In genomic region chr11:2208691-2209369, GRCh38 we compare ENCODE assay signal across 11 cellular contexts. TPM values are rescaled to one million over a fixed set of nuclear protein-coding genes. Genes with fewer than 3 reads are reported as not detected.
DNase-seq lines count a peak whose midpoint lies in the region; ATAC-seq and TF ChIP-seq lines count a peak whose summit lies in the region.
"Had no signal": no experiment of that assay in that cellular context is flagged by ENCODE, and none has a peak within 500 bp of the region (broad histone marks: within the 10 kb centered on the region; RNA-seq: fewer than 3 reads in every experiment).

No MANE protein-coding gene starts in this region.

- DNase-seq in H7 (peak; percentile 72), PC-9 (no peak), glomerular visceral epithelial cell (ENCODE audit: extremely low spot score) (peak; percentile 9), trophoblast cell (peak; percentile 42 to 52), HEK293T (ENCODE audit: extremely low spot score) (no peak)
- DNase-seq in activated CD4-positive, alpha-beta T cell treated with anti-CD3 and anti-CD28 coated beads, Interleukin-2, amount 50 U/mL, for 4 hours: no peak
- DNase-seq in stimulated activated CD4-positive, alpha-beta T cell treated with anti-CD3 and anti-CD28 coated beads, Interleukin-2, amount 100 ng/mL, for 48 hours: no peak
- DNase-seq: stimulated activated naive B cell treated with anti-CD40 and anti-IgM and Interleukin-4, amounts not matched to agents 10 μg/mL and 1 μg/mL and 100 μg/mL, for 72 hours had no signal

- H3K4me2 ChIP-seq in PC-9: no peak overlapping the region
- H3K4me2 ChIP-seq in trophoblast cell (ENCODE audit: low read length): no peak overlapping the region

- H3K14ac ChIP-seq in trophoblast cell (ENCODE audit: low read length): no peak overlapping the region

- POLR2A ChIA-PET in PC-9 (lab: Charles Lee; ENCODE audit: unreplicated experiment): no interaction called here
- POLR2A ChIA-PET in HEK293T (lab: Yijun Ruan, JAX): no interaction called here

- no peak for ATAC-seq in HG03378 (IDR thresholded peaks at IDR 0.05; ENCODE audit: unreplicated experiment)
- ATAC-seq: stimulated activated naive B cell treated with anti-CD40 and anti-IgM and Interleukin-4, amounts not matched to agents 10 μg/mL and 1 μg/mL and 100 μg/mL, for 72 hours had no signal

- H4K91ac ChIP-seq in trophoblast cell (ENCODE audit: low read depth, low read length): peak overlapping the region; percentile 59

- H3K4me1 ChIP-seq in PC-9 (replicated peaks; ENCODE audit: insufficient read depth) (no peaks in the 10 kb centered on the region), trophoblast cell (ENCODE audit: control insufficient read depth in 1 of 2, insufficient read depth in 2 of 2, low read length in 2 of 2) (peaks cover 19 to 21% of the 10 kb centered on the region in 2 experiments)

- H3K9me3 ChIP-seq in PC-9 (ENCODE audit: insufficient read depth, low read depth) (no peaks in the 10 kb centered on the region), trophoblast cell (ENCODE audit: insufficient read depth, low read depth, low read length) (peaks cover 6% of the 10 kb centered on the region)

- no TSS peak for BruUV-seq in PC-9 (replicated peaks; lab: Mats Ljungman, UMichigan)

- H4K8ac ChIP-seq in trophoblast cell (ENCODE audit: low read depth, low read length): no peak overlapping the region

- no peak overlapping the region for H3K4ac ChIP-seq in trophoblast cell (ENCODE audit: low read depth, low read length)

- no peaks in the 10 kb centered on the region for H3F3A ChIP-seq in PC-9 (ENCODE audit: insufficient read depth, low read depth)

- peak overlapping the region; percentile 35 for H2BK12ac ChIP-seq in trophoblast cell (ENCODE audit: low read length)

- CTCF ChIA-PET in PC-9 (lab: Charles Lee): no interaction called here
- CTCF ChIA-PET in HEK293T (lab: Yijun Ruan, JAX): no interaction called here

- H2AFZ ChIP-seq in PC-9: no peak overlapping the region
- H2AFZ ChIP-seq in trophoblast cell (ENCODE audit: insufficient read depth, low read length, poor library complexity): no peak overlapping the region

- H3K36me3 ChIP-seq in H7 (replicated peaks; ENCODE audit: control insufficient read depth, insufficient read depth, low read length): no peaks in the 10 kb centered on the region
- H3K36me3 ChIP-seq in PC-9 (ENCODE audit: low read depth): no peaks in the 10 kb centered on the region
- H3K36me3 ChIP-seq in trophoblast cell (ENCODE audit: control insufficient read depth in 1 of 2, insufficient read depth in 2 of 2, low read length in 2 of 2): no peaks in the 10 kb centered on the region

- no peak overlapping the region for H4K12ac ChIP-seq in trophoblast cell (ENCODE audit: low read depth, low read length)

- H3K27ac ChIP-seq in PC-9 (no peak overlapping the region), trophoblast cell (ENCODE audit: low read depth, low read length) (no peak overlapping the region)

- TF ChIP-seq CTCF in PC-9 (conservative IDR thresholded peaks at IDR 0.05): 0 out of 2 replicates have a peak, but pooled peaks have one; percentile 26

- no peak overlapping the region for H2BK120ac ChIP-seq in trophoblast cell (ENCODE audit: insufficient read depth, low read length, poor library complexity)

- no peaks in the 10 kb centered on the region for H3K9me2 ChIP-seq in PC-9 (ENCODE audit: insufficient read depth)

- H3K18ac ChIP-seq in trophoblast cell (ENCODE audit: low read length): peak overlapping the region; percentile 33

- no peak overlapping the region for H3K9ac ChIP-seq in trophoblast cell (ENCODE audit: low read length)

- no peaks in the 10 kb centered on the region for H4K20me1 ChIP-seq in PC-9 (ENCODE audit: insufficient read depth)

- no CpG with 5 or more reads among the region's 24 CpGs for WGBS in trophoblast cell (ENCODE audit: extremely low coverage, insufficient coverage, insufficient read length)

- H3K4me3 ChIP-seq in H7 (ENCODE audit: insufficient read depth, low read depth, low read length) (no peak overlapping the region), PC-9 (no peak overlapping the region), trophoblast cell (ENCODE audit: low read depth, low read length) (no peak overlapping the region)

- H3K79me2 ChIP-seq in PC-9 (ENCODE audit: low read depth): no peaks in the 10 kb centered on the region
- H3K79me2 ChIP-seq in trophoblast cell (ENCODE audit: control insufficient read depth, insufficient read depth, low read length, poor library complexity): no peaks in the 10 kb centered on the region

- intact Hi-C loops in PC-9 (cut with micrococcal nuclease; ENCODE audit: unreplicated experiment): no loop called here

- H3K27me3 ChIP-seq in H7 (ENCODE audit: control insufficient read depth, insufficient read depth, low read length) (0 out of 2 replicates have a peak, but pooled peaks cover 3% of the 10 kb centered on the region), PC-9 (ENCODE audit: insufficient read depth, low read depth) (no peaks in the 10 kb centered on the region), trophoblast cell (ENCODE audit: insufficient read depth, low read length) (no peaks in the 10 kb centered on the region)

- H3K23ac ChIP-seq in trophoblast cell (ENCODE audit: low read length): no peak overlapping the region

- peaks cover 3% of the 10 kb centered on the region for H3K79me1 ChIP-seq in trophoblast cell (ENCODE audit: low read length)

- peak overlapping the region; percentile 14 for H2AK5ac ChIP-seq in trophoblast cell (ENCODE audit: low read length)

- H2BK5ac ChIP-seq in trophoblast cell (ENCODE audit: low read depth, low read length, poor library complexity): no peak overlapping the region

TF ChIP-seq in HEK293T, 16 proteins besides CTCF, POLR2A, EP300 and RAD21:
- TF ChIP-seq L3MBTL2 (conservative IDR thresholded peaks at IDR 0.05) (no peak), FOXM1 (IDR thresholded peaks at IDR 0.05; ENCODE audit: borderline replicate concordance) (no peak), SP1 (IDR thresholded peaks at IDR 0.05) (no peak), FOXA1 (IDR thresholded peaks at IDR 0.05) (no peak), ZNF384 (IDR thresholded peaks at IDR 0.05) (no peak), ARNT (IDR thresholded peaks at IDR 0.05) (no peak), ELF4 (IDR thresholded peaks at IDR 0.05) (no peak), CTBP1 (IDR thresholded peaks at IDR 0.05; ENCODE audit: borderline replicate concordance) (no peak), FOXK2 (IDR thresholded peaks at IDR 0.05) (no peak)

RNA-seq across cellular contexts. Expression of gene TH, which starts 37.2 kb away (rescaled TPM):
- not detected in 2 replicates for total RNA-seq in H7 (2014; rRNA removed; shearing (Covaris generic))
- total RNA-seq in PC-9 (2021): 2.2 and 2.5 TPM in 2 replicates
- polyA plus RNA-seq in trophoblast cell (2013): 0.03 TPM in 2 replicates
- total RNA-seq: astrocyte, NCI-H460 had no signal

RNA-seq across cellular contexts. Expression of gene INS, which starts 47.8 kb away (rescaled TPM):
- not detected in 2 replicates for total RNA-seq in H7 (2014; rRNA removed; shearing (Covaris generic))
- not detected in 2 replicates for total RNA-seq in PC-9 (2021)
- not detected in 2 replicates for polyA plus RNA-seq in trophoblast cell (2013)
- total RNA-seq: astrocyte, NCI-H460 had no signal

Comparison
In these comparisons a context has a peak if more than half of its experiments do, and no peak if none do; other contexts are left out.
1. DNase-seq: peak in H7 (single experiment), glomerular visceral epithelial cell (single experiment) and trophoblast cell (2 of 2); none in PC-9 (0 of 2), HEK293T (single experiment), activated CD4-positive, alpha-beta T cell treated with anti-CD3 and anti-CD28 coated beads, Interleukin-2, amount 50 U/mL, for 4 hours (0 of 2) and stimulated activated CD4-positive, alpha-beta T cell treated with anti-CD3 and anti-CD28 coated beads, Interleukin-2, amount 100 ng/mL, for 48 hours (0 of 2).